ENCODE assay signal across 21 cellular contexts in genomic region chr9:112884721-112885120, GRCh38. TPM values are rescaled to one million over a fixed set of nuclear protein-coding genes. Genes with fewer than 3 reads are reported as not detected.
DNase-seq lines count a peak whose midpoint lies in the region; ATAC-seq, FAIRE-seq and TF ChIP-seq lines count a peak whose summit lies in the region.
"Had no signal": no experiment of that assay in that cellular context is flagged by ENCODE, and none has a peak within 500 bp of the region (broad histone marks: within the 10 kb centered on the region; RNA-seq: fewer than 3 reads in every experiment).

No MANE protein-coding gene starts in this region.

- H3K4me1 Mint-ChIP-seq in activated CD8-positive, alpha-beta memory T cell treated with anti-CD3 and anti-CD28 coated beads, Interleukin-2, amount 10 ng/mL, durations not matched to agents 7 days and 5 days = peaks cover 4% of the 10 kb centered on the region

- H3K27ac ChIP-seq in keratinocyte (ENCODE audit: control insufficient read depth, insufficient read depth, low read length) (no peak overlapping the region), aorta (ENCODE audit: low read depth in 1 of 2, low read length in 2 of 2) (no peak overlapping the region)
- H3K27ac ChIP-seq: 22Rv1 had no signal

- no peaks in the 10 kb centered on the region for H3K9me3 ChIP-seq in keratinocyte (ENCODE audit: control insufficient read depth, low read depth, low read length)
- H3K9me3 ChIP-seq in aorta (ENCODE audit: control insufficient read depth, low read length) = no peaks in the 10 kb centered on the region
- H3K9me3 ChIP-seq: BE2C had no signal

- H3K4me2 ChIP-seq in keratinocyte (ENCODE audit: control insufficient read depth, extremely low read depth, insufficient read depth, low read depth, low read length) = peak overlapping the region; percentile 33
- H3K4me2 ChIP-seq: GM23338 had no signal

- CTCF ChIA-PET in activated CD8-positive, alpha-beta memory T cell treated with anti-CD3 and anti-CD28 coated beads, Interleukin-2, amount 10 ng/mL, durations not matched to agents 7 days and 5 days (lab: Charles Lee) = interaction anchor here (0.6 to 2.6 kb wide), 2 partner anchors 15 to 19 kb away, joined by 3 to 7 read pairs; no protein-coding TSS in a partner anchor

- no peaks in the 10 kb centered on the region for H3K9me3 Mint-ChIP-seq in activated CD8-positive, alpha-beta memory T cell treated with anti-CD3 and anti-CD28 coated beads, Interleukin-2, amount 10 ng/mL, durations not matched to agents 7 days and 5 days (ENCODE audit: low read depth)
- H3K9me3 Mint-ChIP-seq: CD4-positive, alpha-beta T cell; GM23338 had no signal

- TF ChIP-seq CTCF in bronchial epithelial cell (IDR thresholded peaks at IDR 0.05; ENCODE audit: insufficient read depth, low read length, severe bottlenecking) (no peak), keratinocyte (optimal IDR thresholded peaks at IDR 0.05 in 1 of 3, IDR thresholded peaks at IDR 0.05 in 1 of 3, conservative IDR thresholded peaks at IDR 0.05 in 1 of 3; ENCODE audit: extremely low read depth in 1 of 3, insufficient read depth in 2 of 3, low read length in 3 of 3) (no peak)

- FAIRE-seq in bronchial epithelial cell (lab: Jason Lieb, UNC) (no peak), keratinocyte (lab: Jason Lieb, UNC) (no peak)

- no peaks in the 10 kb centered on the region for H4K20me1 ChIP-seq in keratinocyte (ENCODE audit: control insufficient read depth, extremely low read depth, insufficient read depth, low read length)

- H3K36me3 ChIP-seq in bronchial epithelial cell (ENCODE audit: control insufficient read depth, insufficient read depth, low read length) (no peaks in the 10 kb centered on the region), keratinocyte (ENCODE audit: control insufficient read depth in 2 of 2, extremely low read depth in 1 of 2, insufficient read depth in 2 of 2, low read length in 2 of 2) (no peaks in the 10 kb centered on the region), aorta (ENCODE audit: control insufficient read depth in 1 of 2, insufficient read depth in 2 of 2, low read length in 1 of 2) (no peaks in the 10 kb centered on the region)
- H3K36me3 ChIP-seq: BE2C had no signal

- dilution Hi-C loops in keratinocyte (cut with MboI; ENCODE audit: extremely low pct_ligation_motif_present, low sequenced_read_pairs) = no loop called here

- H3K9me1 ChIP-seq in keratinocyte (ENCODE audit: control insufficient read depth, extremely low read depth, insufficient read depth, low read length) = no peaks in the 10 kb centered on the region

- H3K36me3 Mint-ChIP-seq in activated CD8-positive, alpha-beta memory T cell treated with anti-CD3 and anti-CD28 coated beads, Interleukin-2, amount 10 ng/mL, durations not matched to agents 7 days and 5 days = no peaks in the 10 kb centered on the region

- peaks cover 28% of the 10 kb centered on the region for H3K4me1 ChIP-seq in keratinocyte (ENCODE audit: control insufficient read depth, extremely low read depth, insufficient read depth, low read length)
- H3K4me1 ChIP-seq in aorta (ENCODE audit: control insufficient read depth in 1 of 2, insufficient read depth in 2 of 2, low read length in 2 of 2) = no peaks in the 10 kb centered on the region
- H3K4me1 ChIP-seq: BE2C had no signal

- no peak overlapping the region for H3K27ac Mint-ChIP-seq in activated CD8-positive, alpha-beta memory T cell treated with anti-CD3 and anti-CD28 coated beads, Interleukin-2, amount 10 ng/mL, durations not matched to agents 7 days and 5 days
- H3K27ac Mint-ChIP-seq: CD4-positive, alpha-beta T cell; GM23338 had no signal

- H2AFZ ChIP-seq in keratinocyte (ENCODE audit: control insufficient read depth, low read length) = no peak overlapping the region
- H2AFZ ChIP-seq: GM23338 had no signal

- H3K9ac ChIP-seq in keratinocyte (ENCODE audit: control insufficient read depth, extremely low read depth, insufficient read depth, low read length) = no peak overlapping the region

- peak; percentile 5 for DNase-seq in activated CD8-positive, alpha-beta memory T cell treated with anti-CD3 and anti-CD28 coated beads for 24 hours
- DNase-seq in activated CD8-positive, alpha-beta memory T cell treated with anti-CD3 and anti-CD28 coated beads, Interleukin-2, amount 10 ng/mL, durations not matched to agents 7 days and 5 days = no peak
- peak; percentile 33 for DNase-seq in bronchial epithelial cell (ENCODE audit: low read depth)
- DNase-seq in keratinocyte (ENCODE audit: low read depth, low spot score) = no peak
- DNase-seq in aorta = no peak
- no peak for DNase-seq in SW480 (ENCODE audit: low spot score)
- no peak for DNase-seq in dedifferentiated amniotic fluid mesenchymal stem cell (ENCODE audit: extremely low spot score)
- DNase-seq: BE2C; CD4-positive, alpha-beta T cell; KBM-7; NCI-H1048; NCI-H1436 treated with DMSO at 0.1 percent for 48 hours; NCI-H2029 treated with DMSO at 0.1 percent for 48 hours; NCI-H2171 treated with DMSO at 0.1 percent for 48 hours; NCI-H748 treated with DMSO at 0.1 percent for 48 hours; OCI-M1 had no signal

- intact Hi-C loops in aorta (cut with DNase I) = no loop called here

- ATAC-seq in activated CD8-positive, alpha-beta memory T cell treated with anti-CD3 and anti-CD28 coated beads, Interleukin-2, amount 10 ng/mL, durations not matched to agents 7 days and 5 days = no peak
- ATAC-seq in aorta (ENCODE audit: low FRiP score) (no peak), HG03045 (IDR thresholded peaks at IDR 0.05; ENCODE audit: unreplicated experiment) (no peak)

- no peak overlapping the region for H3K4me3 Mint-ChIP-seq in activated CD8-positive, alpha-beta memory T cell treated with anti-CD3 and anti-CD28 coated beads, Interleukin-2, amount 10 ng/mL, durations not matched to agents 7 days and 5 days
- H3K4me3 Mint-ChIP-seq: CD4-positive, alpha-beta T cell; GM23338 had no signal

- H3K79me2 ChIP-seq in keratinocyte (ENCODE audit: control insufficient read depth, insufficient read depth, low read length) = no peaks in the 10 kb centered on the region

- H3K27me3 Mint-ChIP-seq in activated CD8-positive, alpha-beta memory T cell treated with anti-CD3 and anti-CD28 coated beads, Interleukin-2, amount 10 ng/mL, durations not matched to agents 7 days and 5 days = peaks cover 7% of the 10 kb centered on the region

- H3K4me3 ChIP-seq in bronchial epithelial cell (ENCODE audit: low read depth, low read length) (no peak overlapping the region), keratinocyte (ENCODE audit: control insufficient read depth in 2 of 3, extremely low read depth in 1 of 3, insufficient read depth in 2 of 3, low read depth in 1 of 3, low read length in 3 of 3) (no peak overlapping the region), aorta (ENCODE audit: low read length in 2 of 2) (no peak overlapping the region)
- H3K4me3 ChIP-seq: GM23338 had no signal

- H3K27me3 ChIP-seq in bronchial epithelial cell (ENCODE audit: control insufficient read depth, insufficient read depth, low read length) (no peaks in the 10 kb centered on the region), keratinocyte (ENCODE audit: control insufficient read depth, extremely low read depth, insufficient read depth, low read length) (peaks cover 2% of the 10 kb centered on the region), aorta (ENCODE audit: control insufficient read depth in 1 of 2, insufficient read depth in 2 of 2, low read length in 1 of 2) (no peaks in the 10 kb centered on the region)
- H3K27me3 ChIP-seq: BE2C had no signal

- 94 to 95% methylated on average over 5 of the region's 5 CpGs for WGBS in aorta, 2 donors

RNA-seq across cellular contexts. Expression of gene SLC46A2, which starts 6.0 kb away (rescaled TPM):
- total RNA-seq in activated CD8-positive, alpha-beta memory T cell treated with anti-CD3 and anti-CD28 coated beads, Interleukin-2, amount 10 ng/mL, durations not matched to agents 7 days and 5 days = not detected
- total RNA-seq in bronchial epithelial cell (not detected in 2 replicates), aorta (under 1 TPM in 1 of 2 donors, not detected in 1; 0.18 TPM)
- polyA plus RNA-seq in keratinocyte (not detected in 3 replicates), aorta (not detected)
- polyA plus RNA-seq in keratinocyte (2011; ENCODE audit: low read depth) = 0.69 TPM
- polyA plus RNA-seq in keratinocyte (2011; cell fraction: cytosol; rRNA removed) = not detected in 2 replicates
- not detected in 2 replicates for polyA plus RNA-seq in keratinocyte (2011; cell fraction: nucleus; rRNA removed)
- 2.6 TPM in 1 of 2 replicates, not detected in the other for polyA plus RNA-seq in keratinocyte (2012; ENCODE audit: low replicate concordance)
- polyA minus RNA-seq in keratinocyte = not detected in 3 replicates
- not detected for polyA minus RNA-seq in keratinocyte (2011; cell fraction: cytosol; rRNA and poly(A)+ RNA removed)
- not detected in 2 replicates for polyA minus RNA-seq in keratinocyte (2011; cell fraction: nucleus; rRNA and poly(A)+ RNA removed)
- total RNA-seq: CD4-positive, alpha-beta T cell; GM23338; NCI-H460; SK-MEL-5 had no signal

Comparison
In these comparisons a context has a peak if more than half of its experiments do, and no peak if none do; other contexts are left out.
1. DNase-seq: peak in activated CD8-positive, alpha-beta memory T cell treated with anti-CD3 and anti-CD28 coated beads for 24 hours (single experiment) and bronchial epithelial cell (single experiment); none in activated CD8-positive, alpha-beta memory T cell treated with anti-CD3 and anti-CD28 coated beads, Interleukin-2, amount 10 ng/mL, durations not matched to agents 7 days and 5 days (single experiment), keratinocyte (single experiment), aorta (0 of 2), SW480 (single experiment) and dedifferentiated amniotic fluid mesenchymal stem cell (single experiment).